10 cellular contexts compared by ENCODE assay signal in the genomic region with DNA sequence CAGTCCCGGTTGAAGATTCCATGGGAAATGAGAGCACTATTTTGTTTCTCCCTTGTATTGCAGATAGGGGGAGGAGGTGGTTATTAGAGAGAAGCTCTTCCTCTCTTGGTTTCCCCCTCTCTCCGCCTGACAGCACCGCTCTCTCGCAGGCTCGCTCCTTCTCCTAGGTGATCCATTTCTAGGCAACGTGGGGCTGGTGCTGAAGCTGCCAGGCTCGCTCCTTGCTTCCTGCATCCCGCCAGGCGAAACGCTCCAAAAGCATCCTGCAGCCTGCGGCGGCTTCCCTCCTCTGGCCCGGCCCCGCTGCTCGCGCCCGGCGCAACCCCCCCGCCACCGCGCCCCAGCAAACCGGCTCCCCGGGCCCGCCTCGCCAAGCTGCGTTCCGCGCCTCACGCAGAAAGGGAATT. TPM values are rescaled to one million over a fixed set of nuclear protein-coding genes. Genes with fewer than 3 reads are reported as not detected.
DNase-seq lines count a peak whose midpoint lies in the region; ATAC-seq and TF ChIP-seq lines count a peak whose summit lies in the region.
"Had no signal": no experiment of that assay in that cellular context is flagged by ENCODE, and none has a peak within 500 bp of the region (broad histone marks: within the 10 kb centered on the region; RNA-seq: fewer than 3 reads in every experiment).

GRID2 (plus strand) TSS at position 346 of the 407 bp plus-strand sequence.

- no TSS peak for BruUV-seq in PC-9 (replicated peaks; lab: Mats Ljungman, UMichigan)

- H3K4me3 Mint-ChIP-seq in activated naive CD4-positive, alpha-beta T cell treated with anti-CD3 and anti-CD28 coated beads for 36 hours: no peak within 1 kb of the TSS
- H3K4me3 Mint-ChIP-seq in activated CD4-positive, alpha-beta T cell treated with anti-CD3 and anti-CD28 coated beads for 36 hours: no peak within 1 kb of the TSS
- H3K4me3 Mint-ChIP-seq: activated naive CD4-positive, alpha-beta T cell treated with anti-CD3 and anti-CD28 coated beads, Interleukin-2, amount 50 U/mL, for 24 hours had no signal

- ATAC-seq in Right ventricle myocardium superior (ENCODE audit: poor library complexity): peak; percentile 62
- no peak for ATAC-seq in psoas muscle
- ATAC-seq in GM21619 (IDR thresholded peaks at IDR 0.05; ENCODE audit: unreplicated experiment): no peak
- ATAC-seq in activated CD4-positive, alpha-beta T cell treated with anti-CD3 and anti-CD28 coated beads for 36 hours: no peak

- H3K27ac Mint-ChIP-seq in activated naive CD4-positive, alpha-beta T cell treated with anti-CD3 and anti-CD28 coated beads for 36 hours: no peak within 1 kb of the TSS
- H3K27ac Mint-ChIP-seq in activated CD4-positive, alpha-beta T cell treated with anti-CD3 and anti-CD28 coated beads for 36 hours: no peak within 1 kb of the TSS
- H3K27ac Mint-ChIP-seq: activated naive CD4-positive, alpha-beta T cell treated with anti-CD3 and anti-CD28 coated beads, Interleukin-2, amount 50 U/mL, for 24 hours had no signal

- H3K36me3 ChIP-seq in PC-9 (ENCODE audit: low read depth) (no peaks in the 10 kb centered on the region), psoas muscle (ENCODE audit: insufficient read depth in 1 of 2, low read depth in 1 of 2) (no peaks in the 10 kb centered on the region)

- no peaks in the 10 kb centered on the region for H3F3A ChIP-seq in PC-9 (ENCODE audit: insufficient read depth, low read depth)

- H3K27me3 Mint-ChIP-seq in activated naive CD4-positive, alpha-beta T cell treated with anti-CD3 and anti-CD28 coated beads for 36 hours (ENCODE audit: low read depth): peaks cover 36% of the 10 kb centered on the region
- H3K27me3 Mint-ChIP-seq in activated CD4-positive, alpha-beta T cell treated with anti-CD3 and anti-CD28 coated beads for 36 hours: peaks cover 35% of the 10 kb centered on the region

- intact Hi-C loops in PC-9 (cut with micrococcal nuclease; ENCODE audit: unreplicated experiment): no loop called here
- intact Hi-C loops in Right ventricle myocardium superior (cut with DNase I): loop anchor here (5.0 kb wide), 1 partner anchor 84 kb away; no protein-coding TSS in a partner anchor
- intact Hi-C loops in psoas muscle (cut with DNase I): no loop called here
- intact Hi-C loops in activated naive CD4-positive, alpha-beta T cell treated with anti-CD3 and anti-CD28 coated beads for 36 hours (cut with micrococcal nuclease): no loop called here
- intact Hi-C loops in activated CD4-positive, alpha-beta T cell treated with anti-CD3 and anti-CD28 coated beads for 36 hours (cut with DNase I, micrococcal nuclease): loop anchor here in 1 of 2 experiments (10.0 kb wide), 1 partner anchor 1531 kb away; no protein-coding TSS in a partner anchor

- H2AFZ ChIP-seq in PC-9: no peak within 1 kb of the TSS

- H3K4me3 ChIP-seq in PC-9 (no peak within 1 kb of the TSS), psoas muscle (peak within 1 kb of the TSS; percentile 27)

- 0 to 1% (median 1%) methylated on average over 26 to 29 of the region's 29 CpGs for WGBS in psoas muscle, 3 donors

- TF ChIP-seq CTCF in GM10266 (IDR thresholded peaks at IDR 0.05; ENCODE audit: control insufficient read depth, insufficient read depth, low read depth, missing control alignments) (no peak), PC-9 (conservative IDR thresholded peaks at IDR 0.05) (no peak), psoas muscle (IDR thresholded peaks at IDR 0.05) (no peak)

- H3K27ac ChIP-seq in PC-9: no peak within 1 kb of the TSS
- no peak within 1 kb of the TSS for H3K27ac ChIP-seq in psoas muscle

- peaks cover 3% of the 10 kb centered on the region; the same call in 1 of the 2 replicates for H3K27me3 ChIP-seq in PC-9 (ENCODE audit: insufficient read depth, low read depth)
- H3K27me3 ChIP-seq in psoas muscle (ENCODE audit: insufficient read depth in 3 of 3, low read length in 2 of 3): peaks cover 0 to 39% (median 10%) of the 10 kb centered on the region in 3 donors

- H4K20me1 ChIP-seq in PC-9 (ENCODE audit: insufficient read depth): no peaks in the 10 kb centered on the region

- DNase-seq in GM10266 (ENCODE audit: extremely low spot score) (peak; percentile 11), PC-9 (peak in 1 of 2 experiments; percentile 6), Right ventricle myocardium superior (peak; percentile 34), psoas muscle (no peak), RPMI8226 (no peak)
- no peak for DNase-seq in activated naive CD4-positive, alpha-beta T cell treated with anti-CD3 and anti-CD28 coated beads for 36 hours
- no peak for DNase-seq in activated CD4-positive, alpha-beta T cell treated with anti-CD3 and anti-CD28 coated beads for 36 hours
- DNase-seq: GOT3 had no signal

- H3K9me3 Mint-ChIP-seq in activated naive CD4-positive, alpha-beta T cell treated with anti-CD3 and anti-CD28 coated beads for 36 hours: peaks cover 1% of the 10 kb centered on the region
- no peaks in the 10 kb centered on the region for H3K9me3 Mint-ChIP-seq in activated CD4-positive, alpha-beta T cell treated with anti-CD3 and anti-CD28 coated beads for 36 hours (ENCODE audit: low read depth)
- H3K9me3 Mint-ChIP-seq: activated naive CD4-positive, alpha-beta T cell treated with anti-CD3 and anti-CD28 coated beads, Interleukin-2, amount 50 U/mL, for 24 hours had no signal

- H3K4me2 ChIP-seq in PC-9: peak within 1 kb of the TSS; percentile 28; the same call in 1 of the 2 replicates

- H3K9me3 ChIP-seq in PC-9 (ENCODE audit: insufficient read depth, low read depth) (no peaks in the 10 kb centered on the region), psoas muscle (no peaks in the 10 kb centered on the region)

- H3K36me3 Mint-ChIP-seq in activated naive CD4-positive, alpha-beta T cell treated with anti-CD3 and anti-CD28 coated beads for 36 hours (ENCODE audit: low read depth): peaks cover 2% of the 10 kb centered on the region
- H3K36me3 Mint-ChIP-seq in activated CD4-positive, alpha-beta T cell treated with anti-CD3 and anti-CD28 coated beads for 36 hours (ENCODE audit: low read depth): no peaks in the 10 kb centered on the region
- H3K36me3 Mint-ChIP-seq: activated naive CD4-positive, alpha-beta T cell treated with anti-CD3 and anti-CD28 coated beads, Interleukin-2, amount 50 U/mL, for 24 hours had no signal

- no peaks in the 10 kb centered on the region for H3K4me1 ChIP-seq in PC-9 (replicated peaks; ENCODE audit: insufficient read depth)
- no peaks in the 10 kb centered on the region for H3K4me1 ChIP-seq in psoas muscle

- H3K4me1 Mint-ChIP-seq in activated naive CD4-positive, alpha-beta T cell treated with anti-CD3 and anti-CD28 coated beads for 36 hours (ENCODE audit: low read depth): peaks cover 8% of the 10 kb centered on the region
- peaks cover 4% of the 10 kb centered on the region for H3K4me1 Mint-ChIP-seq in activated CD4-positive, alpha-beta T cell treated with anti-CD3 and anti-CD28 coated beads for 36 hours
- H3K4me1 Mint-ChIP-seq: activated naive CD4-positive, alpha-beta T cell treated with anti-CD3 and anti-CD28 coated beads, Interleukin-2, amount 50 U/mL, for 24 hours had no signal

- no peaks in the 10 kb centered on the region for H3K79me2 ChIP-seq in PC-9 (ENCODE audit: low read depth)

- CTCF ChIA-PET in PC-9 (lab: Charles Lee): no interaction called here
- CTCF ChIA-PET in activated naive CD4-positive, alpha-beta T cell treated with anti-CD3 and anti-CD28 coated beads for 36 hours (lab: Charles Lee): no interaction called here
- CTCF ChIA-PET in activated CD4-positive, alpha-beta T cell treated with anti-CD3 and anti-CD28 coated beads for 36 hours (lab: Charles Lee): no interaction called here

- POLR2A ChIA-PET in PC-9 (lab: Charles Lee; ENCODE audit: unreplicated experiment): no interaction called here
- POLR2A ChIA-PET in activated CD4-positive, alpha-beta T cell treated with anti-CD3 and anti-CD28 coated beads for 36 hours (lab: Charles Lee): no interaction called here

- H3K9me2 ChIP-seq in PC-9 (ENCODE audit: insufficient read depth): no peaks in the 10 kb centered on the region

RNA-seq across cellular contexts. Expression of gene GRID2, which starts in this region (rescaled TPM):
- total RNA-seq in PC-9 (2021) (not detected in 2 replicates), Right ventricle myocardium superior (not detected), psoas muscle (not detected)
- polyA plus RNA-seq in psoas muscle: not detected
- total RNA-seq in activated naive CD4-positive, alpha-beta T cell treated with anti-CD3 and anti-CD28 coated beads for 36 hours: not detected
- total RNA-seq in activated CD4-positive, alpha-beta T cell treated with anti-CD3 and anti-CD28 coated beads for 36 hours: not detected

Comparison
In these comparisons a context has a peak if more than half of its experiments do, and no peak if none do; other contexts are left out.
1. Peak in DNase-seq and ATAC-seq in Right ventricle myocardium superior; RNA of the gene not detected or under 1 TPM.